In the genomic region with DNA sequence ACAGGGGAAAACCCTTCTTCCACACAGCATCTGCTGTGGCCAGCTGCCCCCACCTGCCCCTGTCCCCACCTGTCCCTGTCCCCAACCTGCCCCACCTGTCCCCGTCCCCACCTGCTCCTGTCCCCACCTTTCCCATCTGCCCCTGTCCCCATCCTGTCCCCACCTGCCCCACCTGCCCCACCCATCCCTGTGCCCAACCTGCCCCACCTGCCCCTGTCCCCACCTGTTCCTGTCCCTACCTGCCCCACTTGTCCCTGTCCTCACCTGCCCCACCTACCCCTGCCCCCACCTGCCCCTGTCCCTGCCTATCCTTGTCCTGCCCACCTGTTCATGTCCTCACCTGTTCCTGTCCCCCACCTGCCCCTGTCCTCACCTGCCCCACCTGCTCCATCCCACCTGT, we compare ENCODE assay signal across 27 cellular contexts. TPM values are rescaled to one million over a fixed set of nuclear protein-coding genes. Genes with fewer than 3 reads are reported as not detected.
"Had no signal": no experiment of that assay in that cellular context is flagged by ENCODE, and none has a peak within 500 bp of the region (broad histone marks: within the 10 kb centered on the region; RNA-seq: fewer than 3 reads in every experiment).

No MANE protein-coding gene starts in this region.

- ATAC-seq: effector memory CD8-positive, alpha-beta T cell; gastroesophageal sphincter; left colon; naive thymus-derived CD4-positive, alpha-beta T cell; right lobe of liver; stimulated activated effector memory CD8-positive, alpha-beta T cell treated with anti-CD3 and anti-CD28 coated beads, Interleukin-12 subunit alpha, Interleukin-12 subunit beta, amount 100 ng/mL, for 72 hours; stimulated activated naive CD8-positive, alpha-beta T cell treated with anti-CD3 and anti-CD28 coated beads, Interleukin-15, Interleukin-2, amounts not matched to agents 100 U/mL and 50 U/mL, for 24 hours had no signal

- H3K9me3 ChIP-seq: esophagus squamous epithelium, gastroesophageal sphincter, prostate gland, right lobe of liver, suprapubic skin, thyroid gland, uterus had no signal

- H3K27me3 ChIP-seq: right lobe of liver, thyroid gland had no signal

- H3K27ac ChIP-seq: epithelial cell of prostate, gastroesophageal sphincter, hepatocyte, parathyroid adenoma, prostate gland, right lobe of liver, suprapubic skin, thyroid gland, uterus had no signal

- H3K4me3 ChIP-seq: esophagus squamous epithelium, gastroesophageal sphincter, hepatocyte, prostate gland, right lobe of liver, suprapubic skin, thyroid gland, uterus had no signal

- H3K36me3 ChIP-seq: esophagus squamous epithelium, gastroesophageal sphincter, prostate gland, right lobe of liver, suprapubic skin, thyroid gland, uterus had no signal

- H3K4me1 ChIP-seq: gastroesophageal sphincter, prostate gland, right lobe of liver, suprapubic skin, thyroid gland, uterus had no signal

- H3K27ac Mint-ChIP-seq: effector memory CD8-positive, alpha-beta T cell; naive thymus-derived CD4-positive, alpha-beta T cell; nephron progenitor cell; stimulated activated effector memory CD8-positive, alpha-beta T cell treated with anti-CD3 and anti-CD28 coated beads, Interleukin-12 subunit alpha, Interleukin-12 subunit beta, amount 100 ng/mL, for 72 hours had no signal

- H3K9me3 Mint-ChIP-seq: effector memory CD8-positive, alpha-beta T cell; nephron progenitor cell; stimulated activated effector memory CD8-positive, alpha-beta T cell treated with anti-CD3 and anti-CD28 coated beads, Interleukin-12 subunit alpha, Interleukin-12 subunit beta, amount 100 ng/mL, for 72 hours; type B pancreatic cell had no signal

- DNase-seq: effector memory CD8-positive, alpha-beta T cell; esophagus squamous epithelium; foreskin fibroblast; left colon; mammary epithelial cell; naive thymus-derived CD4-positive, alpha-beta T cell; nephron progenitor cell; stimulated activated CD4-positive, alpha-beta T cell treated with anti-CD3 and anti-CD28 coated beads, Interleukin-4, amount 100 ng/mL, for 1 hour; stimulated activated CD8-positive, alpha-beta memory T cell treated with anti-CD3 and anti-CD28 coated beads, Interleukin-4, amount 100 ng/mL, for 48 hours; stimulated activated naive CD8-positive, alpha-beta T cell treated with anti-CD3 and anti-CD28 coated beads, Interleukin-15, Interleukin-2, amounts not matched to agents 100 U/mL and 50 U/mL, for 24 hours; thyroid gland; uterus had no signal

- H3K4me3 Mint-ChIP-seq: effector memory CD8-positive, alpha-beta T cell; naive thymus-derived CD4-positive, alpha-beta T cell; nephron progenitor cell; stimulated activated effector memory CD8-positive, alpha-beta T cell treated with anti-CD3 and anti-CD28 coated beads, Interleukin-12 subunit alpha, Interleukin-12 subunit beta, amount 100 ng/mL, for 72 hours had no signal

- H3K36me3 Mint-ChIP-seq: stimulated activated effector memory CD8-positive, alpha-beta T cell treated with anti-CD3 and anti-CD28 coated beads, Interleukin-12 subunit alpha, Interleukin-12 subunit beta, amount 100 ng/mL, for 72 hours; type B pancreatic cell had no signal

RNA-seq across cellular contexts. Expression of a gene that starts 6.4 kb away (rescaled TPM):
- total RNA-seq: esophagus squamous epithelium; kidney epithelial cell; mammary epithelial cell; mesenteric fat pad; mononuclear cell; naive thymus-derived CD4-positive, alpha-beta T cell; omental fat pad had no signal
- polyA plus RNA-seq: naive thymus-derived CD4-positive, alpha-beta T cell had no signal

RNA-seq across cellular contexts. Expression of a gene that starts 50.5 kb away (rescaled TPM):
- total RNA-seq: esophagus squamous epithelium; gastroesophageal sphincter; hepatocyte; kidney epithelial cell; left colon; liver; mammary epithelial cell; mesenteric fat pad; mononuclear cell; naive thymus-derived CD4-positive, alpha-beta T cell; omental fat pad; prostate gland; renal cortical epithelial cell; right lobe of liver; suprapubic skin; thyroid gland; uterus had no signal
- polyA plus RNA-seq: hepatocyte; liver; mammary epithelial cell; naive thymus-derived CD4-positive, alpha-beta T cell had no signal
